Comparison of ENCODE assay signal across 1 cellular context in genomic region chr6:125810435-125810834, GRCh38.
TF ChIP-seq lines count a peak whose summit lies in the region.

No MANE protein-coding gene starts in this region.

TF ChIP-seq in HEK293, 187 proteins besides CTCF, POLR2A, EP300 and RAD21 (continued from another document):
- TF ChIP-seq OSR2 (tag by site-specific recombination; IDR thresholded peaks at IDR 0.05) (peak; percentile 99), GLI2 (tag by site-specific recombination; IDR thresholded peaks at IDR 0.05; ENCODE audit: borderline replicate concordance, low read depth) (0 out of 2 replicates have a peak, but pooled peaks have one; percentile 51), ZNF350 (tag by site-specific recombination; IDR thresholded peaks at IDR 0.05) (no peak), ZNF843 (tag by site-specific recombination; IDR thresholded peaks at IDR 0.05) (peak; percentile 71), ZNF596 (tag by site-specific recombination; IDR thresholded peaks at IDR 0.05) (0 out of 2 replicates have a peak, but pooled peaks have one; percentile 11), MYNN (tag by site-specific recombination; IDR thresholded peaks at IDR 0.05; ENCODE audit: borderline replicate concordance) (no peak), PRDM1 (tag by site-specific recombination; IDR thresholded peaks at IDR 0.05) (no peak), PRDM6 (tag by site-specific recombination; IDR thresholded peaks at IDR 0.05) (peak; percentile 100), ZNF514 (tag by site-specific recombination; IDR thresholded peaks at IDR 0.05) (no peak), ZBTB8A (tag by site-specific recombination; IDR thresholded peaks at IDR 0.05) (peak; percentile 53; the same call in 1 of the 2 replicates), ZNF610 (tag by site-specific recombination; IDR thresholded peaks at IDR 0.05; ENCODE audit: borderline replicate concordance) (peak; percentile 65; the same call in 1 of the 2 replicates), ZNF670 (tag by site-specific recombination; IDR thresholded peaks at IDR 0.05; ENCODE audit: low read depth) (no peak), ZNF221 (tag by site-specific recombination; IDR thresholded peaks at IDR 0.05; ENCODE audit: borderline replicate concordance) (no peak)
